22 cellular contexts compared by ENCODE assay signal in the genomic region with DNA sequence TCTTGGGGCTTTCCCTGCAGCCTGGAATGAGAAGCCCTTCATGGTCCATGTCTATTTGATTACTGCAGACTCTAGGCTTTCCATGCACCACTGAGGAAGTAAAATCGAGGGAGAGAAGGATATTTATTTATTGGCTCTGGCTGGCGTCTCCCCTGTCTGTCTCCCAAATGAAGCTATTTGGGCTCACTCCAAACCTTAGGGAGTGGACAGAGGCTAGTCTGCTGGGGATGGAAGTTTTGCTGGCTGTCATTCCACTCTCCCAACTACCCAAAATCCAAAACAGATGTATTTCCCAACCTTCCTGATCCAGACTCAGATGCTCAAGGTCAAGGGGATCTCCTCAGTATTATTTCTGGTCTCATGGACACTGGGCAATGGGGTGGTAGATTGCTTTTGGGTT. TPM values are rescaled to one million over a fixed set of nuclear protein-coding genes. Genes with fewer than 3 reads are reported as not detected.
DNase-seq lines count a peak whose midpoint lies in the region; ATAC-seq and TF ChIP-seq lines count a peak whose summit lies in the region.
"Had no signal": no experiment of that assay in that cellular context is flagged by ENCODE, and none has a peak within 500 bp of the region (broad histone marks: within the 10 kb centered on the region; RNA-seq: fewer than 3 reads in every experiment).

No MANE protein-coding gene starts in this region.

- no peaks in the 10 kb centered on the region for H3K36me3 Mint-ChIP-seq in effector memory CD8-positive, alpha-beta T cell (ENCODE audit: insufficient read depth)
- H3K36me3 Mint-ChIP-seq in activated T-cell treated with anti-CD3 and anti-CD28 coated beads, Interleukin-2, amount 50 U/mL, for 72 hours (ENCODE audit: insufficient read depth in 2 of 2): no peaks in the 10 kb centered on the region
- H3K36me3 Mint-ChIP-seq: activated naive CD8-positive, alpha-beta T cell treated with anti-CD3 and anti-CD28 coated beads, Interleukin-2, amount 10 ng/mL, durations not matched to agents 7 days and 5 days; CD4-positive, CD25-positive, alpha-beta regulatory T cell had no signal

- POLR2A ChIA-PET in BJ (lab: Charles Lee): interaction anchor here (0.5 to 1.0 kb wide), 3 partner anchors 189 to 196 kb away, joined by 3 to 6 read pairs (median 4); no protein-coding TSS in a partner anchor

- no peak overlapping the region for H3K4me3 Mint-ChIP-seq in effector memory CD8-positive, alpha-beta T cell
- no peak overlapping the region for H3K4me3 Mint-ChIP-seq in activated T-cell treated with anti-CD3 and anti-CD28 coated beads, Interleukin-2, amount 50 U/mL, for 72 hours
- H3K4me3 Mint-ChIP-seq: activated CD8-positive, alpha-beta T cell treated with anti-CD3 and anti-CD28 coated beads, Interleukin-2, amount 10 ng/mL, durations not matched to agents 7 days and 5 days; activated naive CD8-positive, alpha-beta T cell treated with anti-CD3 and anti-CD28 coated beads, Interleukin-2, amount 10 ng/mL, durations not matched to agents 7 days and 5 days; stimulated activated naive CD8-positive, alpha-beta T cell treated with anti-CD3 and anti-CD28 coated beads, Interleukin-15, amount 100 ng/mL, for 72 hours had no signal

- intact Hi-C loops in left cardiac atrium (cut with DNase I): no loop called here

- H3K27me3 ChIP-seq in BJ (ENCODE audit: control insufficient read depth, insufficient read depth, low read length) (no peaks in the 10 kb centered on the region), adipocyte (replicated peaks; ENCODE audit: control insufficient read depth, insufficient read depth, low read length) (no peaks in the 10 kb centered on the region), suprapubic skin (no peaks in the 10 kb centered on the region)
- H3K27me3 ChIP-seq: upper lobe of left lung had no signal

- H3K4me1 Mint-ChIP-seq in effector memory CD8-positive, alpha-beta T cell (ENCODE audit: low read depth in 2 of 2): peaks cover 9 to 22% of the 10 kb centered on the region in 2 donors
- H3K4me1 Mint-ChIP-seq in activated T-cell treated with anti-CD3 and anti-CD28 coated beads, Interleukin-2, amount 50 U/mL, for 72 hours (ENCODE audit: low read depth): peaks cover 12% of the 10 kb centered on the region

- no peaks in the 10 kb centered on the region for H3K9me3 ChIP-seq in adipocyte (ENCODE audit: control insufficient read depth, low read length)
- no peaks in the 10 kb centered on the region for H3K9me3 ChIP-seq in suprapubic skin
- H3K9me3 ChIP-seq: upper lobe of left lung had no signal

- H3K4me1 ChIP-seq in adipocyte (ENCODE audit: control insufficient read depth, insufficient read depth, low read length) (peaks cover 42% of the 10 kb centered on the region), suprapubic skin (peaks cover 96% of the 10 kb centered on the region)

- peaks cover 0 to 72% of the 10 kb centered on the region in 2 donors for H3K27me3 Mint-ChIP-seq in effector memory CD8-positive, alpha-beta T cell
- peaks cover 6% of the 10 kb centered on the region for H3K27me3 Mint-ChIP-seq in activated T-cell treated with anti-CD3 and anti-CD28 coated beads, Interleukin-2, amount 50 U/mL, for 72 hours (ENCODE audit: low read depth)

- H3K9ac ChIP-seq in adipocyte (ENCODE audit: low read length): peak overlapping the region; percentile 24

- peak; percentile 14 to 17 for ATAC-seq in left cardiac atrium
- ATAC-seq in effector memory CD8-positive, alpha-beta T cell (replicated peaks): no peak
- ATAC-seq in activated T-cell treated with anti-CD3 and anti-CD28 coated beads, Interleukin-2, amount 50 U/mL, for 72 hours (replicated peaks in 1 of 2): no peak
- ATAC-seq: activated CD8-positive, alpha-beta T cell treated with anti-CD3 and anti-CD28 coated beads, Interleukin-2, amount 10 ng/mL, durations not matched to agents 7 days and 5 days; stimulated activated naive CD8-positive, alpha-beta T cell treated with anti-CD3 and anti-CD28 coated beads, Interleukin-15, amount 100 ng/mL, for 72 hours had no signal

- no peak overlapping the region for H3K27ac Mint-ChIP-seq in effector memory CD8-positive, alpha-beta T cell
- no peak overlapping the region for H3K27ac Mint-ChIP-seq in activated T-cell treated with anti-CD3 and anti-CD28 coated beads, Interleukin-2, amount 50 U/mL, for 72 hours
- H3K27ac Mint-ChIP-seq: activated CD8-positive, alpha-beta T cell treated with anti-CD3 and anti-CD28 coated beads, Interleukin-2, amount 10 ng/mL, durations not matched to agents 7 days and 5 days; activated naive CD8-positive, alpha-beta T cell treated with anti-CD3 and anti-CD28 coated beads, Interleukin-2, amount 10 ng/mL, durations not matched to agents 7 days and 5 days; CD4-positive, CD25-positive, alpha-beta regulatory T cell; progenitor cell of endocrine pancreas; stimulated activated naive CD8-positive, alpha-beta T cell treated with anti-CD3 and anti-CD28 coated beads, Interleukin-15, amount 100 ng/mL, for 72 hours had no signal

- TF ChIP-seq EP300 in suprapubic skin (IDR thresholded peaks at IDR 0.05): no peak

- H3K4me3 ChIP-seq in BJ (ENCODE audit: low read depth, low read length) (no peak overlapping the region), adipocyte (ENCODE audit: low read length) (no peak overlapping the region), suprapubic skin (no peak overlapping the region)
- H3K4me3 ChIP-seq: upper lobe of left lung had no signal

- DNase-seq in BJ (ENCODE audit: low read depth) (peak; percentile 31), adipocyte (ENCODE audit: low read depth) (peak; percentile 79), left cardiac atrium (no peak), suprapubic skin (ENCODE audit: low spot score in 2 of 2) (no peak), GM19240 (ENCODE audit: insufficient read length, low spot score) (no peak)
- DNase-seq in effector memory CD8-positive, alpha-beta T cell: no peak
- DNase-seq in activated T-cell treated with anti-CD3 and anti-CD28 coated beads, Interleukin-2, amount 50 U/mL, for 72 hours: no peak
- DNase-seq: activated CD4-positive, alpha-beta T cell treated with anti-CD3 and anti-CD28 coated beads for 1 hour; activated CD8-positive, alpha-beta T cell treated with anti-CD3 and anti-CD28 coated beads, Interleukin-2, amount 10 ng/mL, durations not matched to agents 7 days and 5 days; activated effector memory CD4-positive, alpha-beta T cell treated with anti-CD3 and anti-CD28 coated beads, Interleukin-2, amount 50 U/mL, for 16 hours; activated naive CD8-positive, alpha-beta T cell treated with anti-CD3 and anti-CD28 coated beads, Interleukin-2, amount 10 ng/mL, durations not matched to agents 7 days and 5 days; activated T-cell treated with anti-CD3 and anti-CD28 coated beads for 4 hours; CD4-positive, CD25-positive, alpha-beta regulatory T cell; kidney glomerular epithelial cell; mammary epithelial cell; NCI-H1105; NCI-H345; NCI-H748 treated with DMSO at 0.1 percent for 48 hours; SHP77; stimulated activated naive CD8-positive, alpha-beta T cell treated with anti-CD3 and anti-CD28 coated beads, Interleukin-15, amount 100 ng/mL, for 72 hours; upper lobe of left lung had no signal

- WGBS in suprapubic skin: 31% methylated on average over 2 of the region's 2 CpGs

- CTCF ChIA-PET in BJ (lab: Yijun Ruan, JAX): interaction anchor here (0.6 to 2.4 kb wide), 2 partner anchors 15 to 306 kb away, joined by 4 to 13 read pairs; no protein-coding TSS in a partner anchor

- H3K36me3 ChIP-seq in BJ (ENCODE audit: control insufficient read depth, insufficient read depth, low read length) (no peaks in the 10 kb centered on the region), adipocyte (ENCODE audit: control insufficient read depth, insufficient read depth, low read length, severe bottlenecking) (no peaks in the 10 kb centered on the region), suprapubic skin (no peaks in the 10 kb centered on the region)
- H3K36me3 ChIP-seq: upper lobe of left lung had no signal

- H3K9me3 Mint-ChIP-seq in effector memory CD8-positive, alpha-beta T cell: no peaks in the 10 kb centered on the region
- H3K9me3 Mint-ChIP-seq in activated T-cell treated with anti-CD3 and anti-CD28 coated beads, Interleukin-2, amount 50 U/mL, for 72 hours: no peaks in the 10 kb centered on the region
- H3K9me3 Mint-ChIP-seq: activated naive CD8-positive, alpha-beta T cell treated with anti-CD3 and anti-CD28 coated beads, Interleukin-2, amount 10 ng/mL, durations not matched to agents 7 days and 5 days; CD4-positive, CD25-positive, alpha-beta regulatory T cell; stimulated activated naive CD8-positive, alpha-beta T cell treated with anti-CD3 and anti-CD28 coated beads, Interleukin-15, amount 100 ng/mL, for 72 hours had no signal

- no peak for TF ChIP-seq CTCF in BJ (IDR thresholded peaks at IDR 0.05; ENCODE audit: insufficient read depth, low read depth, low read length)
- TF ChIP-seq CTCF in suprapubic skin (IDR thresholded peaks at IDR 0.05): no peak

- TF ChIP-seq POLR2A in suprapubic skin (IDR thresholded peaks at IDR 0.05): no peak

- peak overlapping the region; percentile 39 for H3K27ac ChIP-seq in suprapubic skin
- H3K27ac ChIP-seq: upper lobe of left lung had no signal

RNA-seq across cellular contexts. Expression of a gene that starts 33.7 kb away (rescaled TPM):
- 2.8 and 4.8 TPM in 2 replicates for polyA plus RNA-seq in BJ (2011; rRNA removed)
- polyA minus RNA-seq in BJ (2011; rRNA and poly(A)+ RNA removed): 0.98 and 1.0 TPM in 2 replicates
- 1 to 10 TPM; 1.3 TPM for total RNA-seq in left cardiac atrium
- total RNA-seq in suprapubic skin: 1 to 10 TPM; 1.1 to 6.1 (median 2.0) TPM
- under 1 TPM; 0.32 to 0.70 TPM for total RNA-seq in activated T-cell treated with anti-CD3 and anti-CD28 coated beads, Interleukin-2, amount 50 U/mL, for 72 hours
- total RNA-seq: activated CD8-positive, alpha-beta T cell treated with anti-CD3 and anti-CD28 coated beads, Interleukin-2, amount 10 ng/mL, durations not matched to agents 7 days and 5 days; activated naive CD8-positive, alpha-beta T cell treated with anti-CD3 and anti-CD28 coated beads, Interleukin-2, amount 10 ng/mL, durations not matched to agents 7 days and 5 days; CD4-positive, CD25-positive, alpha-beta regulatory T cell had no signal
- polyA plus RNA-seq: CD4-positive, CD25-positive, alpha-beta regulatory T cell had no signal

Comparison
In these comparisons a context has a peak if more than half of its experiments do, and no peak if none do; other contexts are left out.
1. DNase-seq: peak in BJ (single experiment) and adipocyte (single experiment); none in left cardiac atrium (single experiment), suprapubic skin (0 of 2), effector memory CD8-positive, alpha-beta T cell (0 of 3), activated T-cell treated with anti-CD3 and anti-CD28 coated beads, Interleukin-2, amount 50 U/mL, for 72 hours (0 of 2) and GM19240 (single experiment).
2. ATAC-seq: peak in left cardiac atrium (2 of 2); none in effector memory CD8-positive, alpha-beta T cell (single experiment) and activated T-cell treated with anti-CD3 and anti-CD28 coated beads, Interleukin-2, amount 50 U/mL, for 72 hours (0 of 2).